1 cellular context compared by ENCODE assay signal in the genomic region with DNA sequence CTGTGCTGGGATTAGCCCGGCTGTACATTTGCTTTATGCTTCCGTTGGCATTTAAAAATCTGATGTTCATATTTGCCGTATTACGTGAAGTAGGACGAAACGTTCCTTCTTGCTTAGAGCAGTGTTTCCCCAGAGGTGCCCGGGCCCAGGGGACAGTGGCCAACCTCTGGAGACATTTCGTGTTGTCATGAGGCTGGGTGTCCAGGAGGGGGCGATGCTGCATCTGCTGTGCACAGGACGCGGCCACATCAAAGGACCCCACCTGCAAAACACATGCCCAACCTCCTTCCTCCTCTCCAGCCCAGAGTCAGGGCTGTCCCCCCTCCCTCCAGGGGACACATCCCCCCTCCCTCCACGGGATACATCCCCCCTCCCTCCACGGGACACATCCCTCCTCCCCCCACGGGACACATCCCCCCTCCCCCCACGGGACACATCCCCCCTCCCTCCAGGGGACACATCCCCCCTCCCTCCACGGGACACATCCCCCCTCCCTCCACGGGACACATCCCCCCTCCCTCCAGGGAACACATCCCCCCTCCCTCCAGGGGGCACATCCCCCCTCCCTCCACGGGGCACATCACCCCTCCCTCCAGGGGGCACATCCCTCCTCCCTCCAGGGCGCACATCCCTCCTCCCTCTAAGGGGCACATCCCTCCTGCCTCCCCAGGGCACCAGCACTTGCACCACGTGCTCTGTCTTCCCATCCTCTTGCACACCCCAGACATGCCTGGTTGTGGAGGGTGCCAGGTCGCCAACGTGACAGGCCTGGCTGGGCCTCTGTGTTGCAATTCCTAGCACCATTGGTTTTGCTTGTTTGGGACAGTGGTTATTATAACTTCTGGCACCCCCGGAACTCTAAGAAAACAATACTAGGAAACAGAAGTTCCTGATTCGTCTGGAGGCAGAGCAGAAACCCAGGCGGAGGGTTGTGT.
TF ChIP-seq lines count a peak whose summit lies in the region.

No MANE protein-coding gene starts in this region.

TF ChIP-seq in IMR-90, 13 proteins besides CTCF, POLR2A, EP300 and RAD21 (continued from another document):
- TF ChIP-seq RCOR1 (IDR thresholded peaks at IDR 0.05; ENCODE audit: insufficient replicate concordance, low read length) (no peak), RFX5 (IDR thresholded peaks at IDR 0.05; ENCODE audit: low read depth, low read length) (no peak), BHLHE40 (IDR thresholded peaks at IDR 0.05; ENCODE audit: low read depth, low read length) (peak; percentile 60), SMC3 (IDR thresholded peaks at IDR 0.05; ENCODE audit: low read depth, low read length) (peak; percentile 51), USF2 (IDR thresholded peaks at IDR 0.05; ENCODE audit: low read depth, low read length) (peak; percentile 84)
